ENCODE assay signal across 18 cellular contexts in genomic region chrX:66399273-66399672, GRCh38.
A peak's percentile ranks its signal among the peaks of the same experiment; 100 is the strongest.
DNase-seq lines count a peak whose midpoint lies in the region; ATAC-seq and TF ChIP-seq lines count a peak whose summit lies in the region.
"Had no signal": no experiment of that assay in that cellular context is flagged by ENCODE, and none has a peak within 500 bp of the region (broad histone marks: within the 10 kb centered on the region; RNA-seq: fewer than 3 reads in every experiment).

No MANE protein-coding gene starts in this region.

- H3K9me2 ChIP-seq in GM23338 (ENCODE audit: insufficient read depth), result no peaks in the 10 kb centered on the region

- no peak overlapping the region for H3K4me3 Mint-ChIP-seq in GM23338
- H3K4me3 Mint-ChIP-seq in activated T-cell treated with anti-CD3 and anti-CD28 coated beads, Interleukin-2, amount 50 U/mL, for 24 hours, result no peak overlapping the region
- H3K4me3 Mint-ChIP-seq: B cell; CD4-positive, CD25-positive, alpha-beta regulatory T cell; CD8-positive, alpha-beta memory T cell; H9 had no signal

- no peaks in the 10 kb centered on the region for H3K79me2 ChIP-seq in GM23338 (replicated peaks; ENCODE audit: insufficient read depth)

- no peaks in the 10 kb centered on the region for H4K20me1 ChIP-seq in BLaER1
- no peaks in the 10 kb centered on the region for H4K20me1 ChIP-seq in GM23338 (replicated peaks; ENCODE audit: insufficient read depth)

- H3K4me1 Mint-ChIP-seq in GM23338, result no peaks in the 10 kb centered on the region
- H3K4me1 Mint-ChIP-seq in activated T-cell treated with anti-CD3 and anti-CD28 coated beads, Interleukin-2, amount 50 U/mL, for 24 hours (ENCODE audit: low read depth), result no peaks in the 10 kb centered on the region
- H3K4me1 Mint-ChIP-seq: B cell; CD4-positive, CD25-positive, alpha-beta regulatory T cell; H9 had no signal

- peaks cover 16% of the 10 kb centered on the region for H3K27me3 ChIP-seq in BLaER1
- H3K27me3 ChIP-seq in GM23338 (ENCODE audit: insufficient read depth), result no peaks in the 10 kb centered on the region

- H3K27ac Mint-ChIP-seq in GM23338, result no peak overlapping the region
- no peak overlapping the region for H3K27ac Mint-ChIP-seq in activated T-cell treated with anti-CD3 and anti-CD28 coated beads, Interleukin-2, amount 50 U/mL, for 24 hours
- H3K27ac Mint-ChIP-seq: B cell; CD4-positive, CD25-positive, alpha-beta regulatory T cell; CD8-positive, alpha-beta memory T cell; H9 had no signal

- H3K36me3 ChIP-seq in BLaER1 (no peaks in the 10 kb centered on the region), GM23338 (ENCODE audit: insufficient read depth) (no peaks in the 10 kb centered on the region)

- H3K4me3 ChIP-seq in BLaER1, result no peak overlapping the region
- H3K4me3 ChIP-seq in GM23338, result no peak overlapping the region

- TF ChIP-seq CTCF in GM23338 (conservative IDR thresholded peaks at IDR 0.05; ENCODE audit: low read depth in 2 of 2), result no peak

- H3K27me3 Mint-ChIP-seq in GM23338 (ENCODE audit: insufficient read depth, low read depth, poor library complexity), result no peaks in the 10 kb centered on the region
- H3K27me3 Mint-ChIP-seq in activated T-cell treated with anti-CD3 and anti-CD28 coated beads, Interleukin-2, amount 50 U/mL, for 24 hours, result peaks cover 13% of the 10 kb centered on the region
- H3K27me3 Mint-ChIP-seq: CD4-positive, CD25-positive, alpha-beta regulatory T cell had no signal

- peaks cover 3% of the 10 kb centered on the region; the same call in 1 of the 3 replicates for H3K36me3 Mint-ChIP-seq in GM23338 (ENCODE audit: low read depth)
- H3K36me3 Mint-ChIP-seq in activated T-cell treated with anti-CD3 and anti-CD28 coated beads, Interleukin-2, amount 50 U/mL, for 24 hours (ENCODE audit: low read depth), result no peaks in the 10 kb centered on the region
- H3K36me3 Mint-ChIP-seq: CD4-positive, CD25-positive, alpha-beta regulatory T cell had no signal

- H3F3A ChIP-seq in GM23338 (replicated peaks; ENCODE audit: low read depth), result no peaks in the 10 kb centered on the region

- peaks cover 63% of the 10 kb centered on the region for H3K9me3 Mint-ChIP-seq in GM23338
- H3K9me3 Mint-ChIP-seq in activated T-cell treated with anti-CD3 and anti-CD28 coated beads, Interleukin-2, amount 50 U/mL, for 24 hours, result peaks cover 10% of the 10 kb centered on the region

- H3K27ac ChIP-seq in BLaER1 (no peak overlapping the region), GM23338 (ENCODE audit: low read depth) (no peak overlapping the region)
- H3K27ac ChIP-seq: HL-60, KMS-11 had no signal

- H3K4me2 ChIP-seq in BLaER1 (peak overlapping the region; percentile 7; the same call in 1 of the 2 replicates), GM23338 (no peak overlapping the region)
- H3K4me2 ChIP-seq: KMS-11 had no signal

- no peak overlapping the region for H3K9ac ChIP-seq in BLaER1
- H3K9ac ChIP-seq: KMS-11 had no signal

- no peaks in the 10 kb centered on the region for H3K9me3 ChIP-seq in BLaER1

- H3K4me1 ChIP-seq in BLaER1 (0 out of 2 replicates have a peak, but pooled peaks cover 8% of the 10 kb centered on the region), GM23338 (ENCODE audit: insufficient read depth) (no peaks in the 10 kb centered on the region)

- peak; percentile 72 for ATAC-seq in GM18511 (IDR thresholded peaks at IDR 0.05; ENCODE audit: unreplicated experiment)
- peak; percentile 57 for ATAC-seq in HG03432 (IDR thresholded peaks at IDR 0.05; ENCODE audit: unreplicated experiment)
- no peak for ATAC-seq in GM23338

- DNase-seq in myocyte (ENCODE audit: low read depth), result peak; percentile 8
- no peak for DNase-seq in DMS79 treated with DMSO at 0.1 percent for 48 hours (lab: John Stamatoyannopoulos, UW)
- no peak for DNase-seq in effector CD4-positive, alpha-beta T cell
- no peak for DNase-seq in GM23338 (ENCODE audit: low spot score)
- DNase-seq in activated T-cell treated with anti-CD3 and anti-CD28 coated beads, Interleukin-2, amount 50 U/mL, for 24 hours, result no peak
- DNase-seq: 8988T; C1 segment of cervical spinal cord; CD4-positive, CD25-positive, alpha-beta regulatory T cell; CD8-positive, alpha-beta memory T cell; COR-L47; GDM1; H9 had no signal

- H2AFZ ChIP-seq in GM23338, result no peak overlapping the region

TF ChIP-seq in GM23338, 12 proteins besides CTCF, POLR2A, EP300 and RAD21 (continues in another document):
- TF ChIP-seq, protein P1, sequence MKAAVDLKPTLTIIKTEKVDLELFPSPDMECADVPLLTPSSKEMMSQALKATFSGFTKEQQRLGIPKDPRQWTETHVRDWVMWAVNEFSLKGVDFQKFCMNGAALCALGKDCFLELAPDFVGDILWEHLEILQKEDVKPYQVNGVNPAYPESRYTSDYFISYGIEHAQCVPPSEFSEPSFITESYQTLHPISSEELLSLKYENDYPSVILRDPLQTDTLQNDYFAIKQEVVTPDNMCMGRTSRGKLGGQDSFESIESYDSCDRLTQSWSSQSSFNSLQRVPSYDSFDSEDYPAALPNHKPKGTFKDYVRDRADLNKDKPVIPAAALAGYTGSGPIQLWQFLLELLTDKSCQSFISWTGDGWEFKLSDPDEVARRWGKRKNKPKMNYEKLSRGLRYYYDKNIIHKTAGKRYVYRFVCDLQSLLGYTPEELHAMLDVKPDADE (IDR thresholded peaks at IDR 0.05), result no peak
- no peak for TF ChIP-seq ZNF114 (CRISPR knock-in tag; IDR thresholded peaks at IDR 0.05)
- TF ChIP-seq STAT1 (IDR thresholded peaks at IDR 0.05; ENCODE audit: unreplicated experiment), result no peak
- TF ChIP-seq, protein P2, sequence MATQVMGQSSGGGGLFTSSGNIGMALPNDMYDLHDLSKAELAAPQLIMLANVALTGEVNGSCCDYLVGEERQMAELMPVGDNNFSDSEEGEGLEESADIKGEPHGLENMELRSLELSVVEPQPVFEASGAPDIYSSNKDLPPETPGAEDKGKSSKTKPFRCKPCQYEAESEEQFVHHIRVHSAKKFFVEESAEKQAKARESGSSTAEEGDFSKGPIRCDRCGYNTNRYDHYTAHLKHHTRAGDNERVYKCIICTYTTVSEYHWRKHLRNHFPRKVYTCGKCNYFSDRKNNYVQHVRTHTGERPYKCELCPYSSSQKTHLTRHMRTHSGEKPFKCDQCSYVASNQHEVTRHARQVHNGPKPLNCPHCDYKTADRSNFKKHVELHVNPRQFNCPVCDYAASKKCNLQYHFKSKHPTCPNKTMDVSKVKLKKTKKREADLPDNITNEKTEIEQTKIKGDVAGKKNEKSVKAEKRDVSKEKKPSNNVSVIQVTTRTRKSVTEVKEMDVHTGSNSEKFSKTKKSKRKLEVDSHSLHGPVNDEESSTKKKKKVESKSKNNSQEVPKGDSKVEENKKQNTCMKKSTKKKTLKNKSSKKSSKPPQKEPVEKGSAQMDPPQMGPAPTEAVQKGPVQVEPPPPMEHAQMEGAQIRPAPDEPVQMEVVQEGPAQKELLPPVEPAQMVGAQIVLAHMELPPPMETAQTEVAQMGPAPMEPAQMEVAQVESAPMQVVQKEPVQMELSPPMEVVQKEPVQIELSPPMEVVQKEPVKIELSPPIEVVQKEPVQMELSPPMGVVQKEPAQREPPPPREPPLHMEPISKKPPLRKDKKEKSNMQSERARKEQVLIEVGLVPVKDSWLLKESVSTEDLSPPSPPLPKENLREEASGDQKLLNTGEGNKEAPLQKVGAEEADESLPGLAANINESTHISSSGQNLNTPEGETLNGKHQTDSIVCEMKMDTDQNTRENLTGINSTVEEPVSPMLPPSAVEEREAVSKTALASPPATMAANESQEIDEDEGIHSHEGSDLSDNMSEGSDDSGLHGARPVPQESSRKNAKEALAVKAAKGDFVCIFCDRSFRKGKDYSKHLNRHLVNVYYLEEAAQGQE (IDR thresholded peaks at IDR 0.05; ENCODE audit: unreplicated experiment), result no peak
- no peak for TF ChIP-seq EZH2 (IDR thresholded peaks at IDR 0.05; ENCODE audit: low read depth, unreplicated experiment)
